Comparison of ENCODE assay signal across 1 cellular context in genomic region chr13:98044301-98044700, GRCh38.
TF ChIP-seq lines count a peak whose summit lies in the region.

No MANE protein-coding gene starts in this region.

TF ChIP-seq in HepG2, 621 proteins besides CTCF, POLR2A, EP300 and RAD21 (continued from another document):
- no peak for TF ChIP-seq ZNF800 (CRISPR knock-in tag; IDR thresholded peaks at IDR 0.05)
- no peak for TF ChIP-seq GABPA (IDR thresholded peaks at IDR 0.05; ENCODE audit: low read depth, low read length)
- TF ChIP-seq GABPA (CRISPR knock-in tag; IDR thresholded peaks at IDR 0.05; ENCODE audit: low read depth) = no peak
- no peak for TF ChIP-seq SSRP1 (CRISPR knock-in tag; IDR thresholded peaks at IDR 0.05)
- no peak for TF ChIP-seq ELF1 (CRISPR knock-in tag; IDR thresholded peaks at IDR 0.05)
- TF ChIP-seq CBX1 (IDR thresholded peaks at IDR 0.05; ENCODE audit: low read depth) = no peak
- TF ChIP-seq DRAP1 (CRISPR knock-in tag; IDR thresholded peaks at IDR 0.05) = no peak
- TF ChIP-seq POLR2AphosphoS2 (IDR thresholded peaks at IDR 0.05; ENCODE audit: low read depth, low read length) = no peak
- TF ChIP-seq NR1H2 (CRISPR knock-in tag; IDR thresholded peaks at IDR 0.05; ENCODE audit: borderline replicate concordance, low read depth) = no peak
